Comparison of ENCODE assay signal across 26 cellular contexts in the genomic region with DNA sequence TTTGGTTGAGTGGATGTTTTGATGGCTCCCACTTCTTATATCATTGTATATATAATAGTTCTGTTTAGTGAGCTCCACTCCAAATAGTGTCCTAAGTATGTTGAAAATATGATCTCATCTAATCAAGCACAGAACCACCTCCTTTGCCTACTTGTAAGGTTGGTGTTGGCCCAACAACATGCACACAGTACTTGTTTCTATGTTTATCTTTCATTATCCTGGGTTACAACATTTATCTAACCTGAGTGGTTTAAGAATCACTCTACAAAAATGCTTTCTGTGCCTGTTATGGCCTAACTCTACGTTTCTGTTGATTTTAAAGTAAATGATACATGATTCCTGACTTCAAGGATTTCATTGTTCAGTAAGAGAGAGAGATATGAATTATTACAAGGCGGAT.
A peak's percentile ranks its signal among the peaks of the same experiment; 100 is the strongest.
DNase-seq lines count a peak whose midpoint lies in the region; ATAC-seq and TF ChIP-seq lines count a peak whose summit lies in the region.
"Had no signal": no experiment of that assay in that cellular context is flagged by ENCODE, and none has a peak within 500 bp of the region (broad histone marks: within the 10 kb centered on the region; RNA-seq: fewer than 3 reads in every experiment).

No MANE protein-coding gene starts in this region.

- DNase-seq in SK-N-SH = no peak
- peak; percentile 55 for DNase-seq in mammary epithelial cell
- DNase-seq in foreskin keratinocyte = peak; percentile 33 to 47
- DNase-seq in osteoblast (ENCODE audit: insufficient read length, low spot score, missing footprints) = peak; percentile 70
- DNase-seq in activated CD4-positive, alpha-beta T cell treated with anti-CD3 and anti-CD28 coated beads, Interleukin-2, amount 10 ng/mL, durations not matched to agents 7 days and 5 days = no peak
- DNase-seq in Ammon's horn (ENCODE audit: low spot score) = no peak
- DNase-seq: BE2C; Calu3; DMS79 treated with DMSO at 0.1 percent for 48 hours; GF-D8; NCI-H1092; NCI-H1436; NCI-H187; NCI-H2171 treated with DMSO at 0.1 percent for 48 hours; NCI-H524; NCI-H774; NK-92 treated with Interleukin-12 subunit alpha and Interleukin-12 subunit beta, amount 100 ng/mL, for 24 hours; PC-9; SJCRH30 had no signal

- H4K20me1 ChIP-seq in SK-N-SH (ENCODE audit: insufficient read depth) = no peaks in the 10 kb centered on the region
- H4K20me1 ChIP-seq in mammary epithelial cell (ENCODE audit: insufficient read depth, low read length) = no peaks in the 10 kb centered on the region
- no peaks in the 10 kb centered on the region for H4K20me1 ChIP-seq in osteoblast (ENCODE audit: insufficient read depth, low read length)

- dilution Hi-C loops in mammary epithelial cell (cut with HindIII; ENCODE audit: low sequenced_read_pairs) = no loop called here

- CTCF ChIA-PET in SK-N-SH (lab: Yijun Ruan, JAX) (interaction anchor here (1.3 kb wide), 1 partner anchor 8 kb away, joined by 3 read pairs; no protein-coding TSS in a partner anchor), mammary epithelial cell (lab: Charles Lee; ENCODE audit: low non-redundant PET) (no interaction called here)
- CTCF ChIA-PET in activated CD4-positive, alpha-beta T cell treated with anti-CD3 and anti-CD28 coated beads, Interleukin-2, amount 10 ng/mL, durations not matched to agents 7 days and 5 days (lab: Charles Lee) = no interaction called here

- WGBS in SK-N-SH (ENCODE audit: low lambda C conversion rate) = 34% methylated on average over 2 of the region's 2 CpGs
- WGBS in mammary epithelial cell (ENCODE audit: low coverage, missing lambda C conversion rate) = 53% methylated on average over 2 of the region's 2 CpGs

- H2AFZ ChIP-seq in SK-N-SH (ENCODE audit: low read depth) (no peak overlapping the region), mammary epithelial cell (ENCODE audit: low read depth, low read length) (no peak overlapping the region), osteoblast (ENCODE audit: low read length) (no peak overlapping the region)
- H2AFZ ChIP-seq: PC-9 had no signal

- no peak overlapping the region for H3K27ac ChIP-seq in SK-N-SH (ENCODE audit: low read depth in 2 of 2, low read length in 1 of 2)
- no peak overlapping the region for H3K27ac ChIP-seq in mammary epithelial cell (ENCODE audit: insufficient read depth, low read depth, low read length)
- no peak overlapping the region for H3K27ac ChIP-seq in foreskin keratinocyte
- no peak overlapping the region for H3K27ac ChIP-seq in osteoblast (ENCODE audit: low read depth, low read length)
- H3K27ac ChIP-seq: 22Rv1, HL-60, KMS-11, PC-9, SJCRH30 had no signal

- TF ChIP-seq CTCF in SK-N-SH (IDR thresholded peaks at IDR 0.05) = no peak
- TF ChIP-seq CTCF in mammary epithelial cell (conservative IDR thresholded peaks at IDR 0.05 in 1 of 2, IDR thresholded peaks at IDR 0.05 in 1 of 2; ENCODE audit: extremely low read depth in 1 of 2, insufficient read depth in 1 of 2, low read depth in 1 of 2, low read length in 2 of 2) = no peak
- no peak for TF ChIP-seq CTCF in foreskin keratinocyte (conservative IDR thresholded peaks at IDR 0.05)
- TF ChIP-seq CTCF in osteoblast (IDR thresholded peaks at IDR 0.05; ENCODE audit: extremely low read depth, low read depth, low read length) = no peak

- H3K4me1 Mint-ChIP-seq in activated CD4-positive, alpha-beta T cell treated with anti-CD3 and anti-CD28 coated beads, Interleukin-2, amount 10 ng/mL, durations not matched to agents 7 days and 5 days = no peaks in the 10 kb centered on the region
- H3K4me1 Mint-ChIP-seq: IgD-negative memory B cell had no signal

- no peaks in the 10 kb centered on the region for H3K36me3 Mint-ChIP-seq in activated CD4-positive, alpha-beta T cell treated with anti-CD3 and anti-CD28 coated beads, Interleukin-2, amount 10 ng/mL, durations not matched to agents 7 days and 5 days (ENCODE audit: low read depth)
- H3K36me3 Mint-ChIP-seq: IgD-negative memory B cell had no signal

- no peak for TF ChIP-seq RAD21 in SK-N-SH (IDR thresholded peaks at IDR 0.05; ENCODE audit: low read length)

- intact Hi-C loops in mammary epithelial cell (cut with micrococcal nuclease) = no loop called here

- H3K27me3 Mint-ChIP-seq in activated CD4-positive, alpha-beta T cell treated with anti-CD3 and anti-CD28 coated beads, Interleukin-2, amount 10 ng/mL, durations not matched to agents 7 days and 5 days = no peaks in the 10 kb centered on the region
- H3K27me3 Mint-ChIP-seq: IgD-negative memory B cell had no signal

- in situ Hi-C loops in mammary epithelial cell (cut with MboI; ENCODE audit: low sequenced_read_pairs in 2 of 2) = loop anchor here in 1 of 2 donors (25.0 kb wide), 2 partner anchors 267 to 608 kb away; no protein-coding TSS in a partner anchor

- H3K9ac ChIP-seq in SK-N-SH (no peak overlapping the region), mammary epithelial cell (ENCODE audit: insufficient read depth, low read length) (no peak overlapping the region)
- H3K9ac ChIP-seq: KMS-11 had no signal

- H3K4me3 Mint-ChIP-seq in activated CD4-positive, alpha-beta T cell treated with anti-CD3 and anti-CD28 coated beads, Interleukin-2, amount 10 ng/mL, durations not matched to agents 7 days and 5 days = no peak overlapping the region
- H3K4me3 Mint-ChIP-seq: IgD-negative memory B cell had no signal

- H3K79me2 ChIP-seq in SK-N-SH (ENCODE audit: insufficient read depth) (no peaks in the 10 kb centered on the region), mammary epithelial cell (ENCODE audit: insufficient read depth, low read length) (no peaks in the 10 kb centered on the region), osteoblast (ENCODE audit: insufficient read depth, low read length) (no peaks in the 10 kb centered on the region)

- H3K27ac Mint-ChIP-seq in activated CD4-positive, alpha-beta T cell treated with anti-CD3 and anti-CD28 coated beads, Interleukin-2, amount 10 ng/mL, durations not matched to agents 7 days and 5 days = no peak overlapping the region
- H3K27ac Mint-ChIP-seq: IgD-negative memory B cell had no signal

- POLR2A ChIA-PET in SK-N-SH (lab: Yijun Ruan, JAX) = no interaction called here
- POLR2A ChIA-PET in activated CD4-positive, alpha-beta T cell treated with anti-CD3 and anti-CD28 coated beads, Interleukin-2, amount 10 ng/mL, durations not matched to agents 7 days and 5 days (lab: Charles Lee) = no interaction called here

- H3K4me3 ChIP-seq in SK-N-SH (ENCODE audit: low read depth in 2 of 2, low read length in 1 of 2) (no peak overlapping the region), mammary epithelial cell (replicated peaks in 1 of 3; ENCODE audit: insufficient read depth in 1 of 3, low read depth in 2 of 3, low read length in 3 of 3) (no peak overlapping the region), osteoblast (ENCODE audit: insufficient read depth, low read length) (no peak overlapping the region)
- H3K4me3 ChIP-seq: PC-9, SJCRH30 had no signal

- peaks cover 3% of the 10 kb centered on the region for H3K9me3 Mint-ChIP-seq in activated CD4-positive, alpha-beta T cell treated with anti-CD3 and anti-CD28 coated beads, Interleukin-2, amount 10 ng/mL, durations not matched to agents 7 days and 5 days

- no peak for TF ChIP-seq EP300 in SK-N-SH (IDR thresholded peaks at IDR 0.05; ENCODE audit: borderline replicate concordance in 1 of 2, low read depth in 1 of 2, low read length in 1 of 2)

- ATAC-seq in SK-N-SH treated with all-trans-retinoic acid at 6 μM for 48 hours = no peak
- ATAC-seq in foreskin keratinocyte = no peak
- no peak for ATAC-seq in GM21360 (IDR thresholded peaks at IDR 0.05; ENCODE audit: unreplicated experiment)
- ATAC-seq: Right ventricle myocardium inferior had no signal

- H3K4me2 ChIP-seq in SK-N-SH (no peak overlapping the region), mammary epithelial cell (ENCODE audit: insufficient read depth, low read depth, low read length) (no peak overlapping the region), osteoblast (ENCODE audit: insufficient read depth, low read length) (no peak overlapping the region)
- H3K4me2 ChIP-seq: KMS-11, PC-9 had no signal

- H3K4me1 ChIP-seq in SK-N-SH (ENCODE audit: control insufficient read depth in 1 of 2, insufficient read depth in 2 of 2, low read depth in 1 of 2, low read length in 1 of 2) (no peaks in the 10 kb centered on the region; a peak in 1 of 4 replicates), mammary epithelial cell (ENCODE audit: insufficient read depth, low read length) (no peaks in the 10 kb centered on the region), foreskin keratinocyte (no peaks in the 10 kb centered on the region), osteoblast (ENCODE audit: insufficient read depth, low read length) (no peaks in the 10 kb centered on the region)
- H3K4me1 ChIP-seq: BE2C, SJCRH30 had no signal

- H3K27me3 ChIP-seq in SK-N-SH (ENCODE audit: insufficient read depth) (no peaks in the 10 kb centered on the region), mammary epithelial cell (ENCODE audit: insufficient read depth, low read length) (no peaks in the 10 kb centered on the region), foreskin keratinocyte (no peaks in the 10 kb centered on the region), osteoblast (ENCODE audit: insufficient read depth, low read length) (no peaks in the 10 kb centered on the region)
- H3K27me3 ChIP-seq: BE2C, SJCRH30 had no signal

- no peaks in the 10 kb centered on the region for H3F3A ChIP-seq in SK-N-SH (replicated peaks; ENCODE audit: insufficient read depth)

- BruUV-seq in mammary epithelial cell (replicated peaks; lab: Mats Ljungman, UMichigan) = no TSS peak

- H3K9me3 ChIP-seq in SK-N-SH (no peaks in the 10 kb centered on the region), mammary epithelial cell (replicated peaks; ENCODE audit: insufficient read depth, low read length) (no peaks in the 10 kb centered on the region), osteoblast (ENCODE audit: low read depth, low read length) (no peaks in the 10 kb centered on the region)
- H3K9me3 ChIP-seq: BE2C, SJCRH30 had no signal

- H3K36me3 ChIP-seq in SK-N-SH (replicated peaks in 1 of 2; ENCODE audit: control insufficient read depth in 1 of 2, insufficient read depth in 2 of 2, low read length in 1 of 2) (no peaks in the 10 kb centered on the region), mammary epithelial cell (ENCODE audit: insufficient read depth, low read length) (no peaks in the 10 kb centered on the region), osteoblast (ENCODE audit: insufficient read depth, low read length) (no peaks in the 10 kb centered on the region)
- H3K36me3 ChIP-seq: BE2C, SJCRH30 had no signal

- no peaks in the 10 kb centered on the region for H3K9me2 ChIP-seq in SK-N-SH

TF ChIP-seq in SK-N-SH treated with all-trans-retinoic acid at 6 μM for 48 hours, 23 proteins besides CTCF, POLR2A, EP300 and RAD21:
- TF ChIP-seq ISL1 (CRISPR knock-in tag; IDR thresholded peaks at IDR 0.05) = 0 out of 2 replicates have a peak, but pooled peaks have one; percentile 27
- TF ChIP-seq ZNF70 (CRISPR knock-in tag; IDR thresholded peaks at IDR 0.05) = no peak

TF ChIP-seq in SK-N-SH, 30 proteins besides CTCF, POLR2A, EP300 and RAD21 (continues in another document):
- TF ChIP-seq ELF1 (IDR thresholded peaks at IDR 0.05) (no peak), YY1 (IDR thresholded peaks at IDR 0.05; ENCODE audit: low read depth) (no peak)

Comparison
In these comparisons a context has a peak if more than half of its experiments do, and no peak if none do; other contexts are left out.
1. DNase-seq: peak in mammary epithelial cell (single experiment), foreskin keratinocyte (2 of 2) and osteoblast (single experiment); none in SK-N-SH (single experiment), activated CD4-positive, alpha-beta T cell treated with anti-CD3 and anti-CD28 coated beads, Interleukin-2, amount 10 ng/mL, durations not matched to agents 7 days and 5 days (single experiment) and Ammon's horn (single experiment).